ENCODE assay signal across 18 cellular contexts in the genomic region with DNA sequence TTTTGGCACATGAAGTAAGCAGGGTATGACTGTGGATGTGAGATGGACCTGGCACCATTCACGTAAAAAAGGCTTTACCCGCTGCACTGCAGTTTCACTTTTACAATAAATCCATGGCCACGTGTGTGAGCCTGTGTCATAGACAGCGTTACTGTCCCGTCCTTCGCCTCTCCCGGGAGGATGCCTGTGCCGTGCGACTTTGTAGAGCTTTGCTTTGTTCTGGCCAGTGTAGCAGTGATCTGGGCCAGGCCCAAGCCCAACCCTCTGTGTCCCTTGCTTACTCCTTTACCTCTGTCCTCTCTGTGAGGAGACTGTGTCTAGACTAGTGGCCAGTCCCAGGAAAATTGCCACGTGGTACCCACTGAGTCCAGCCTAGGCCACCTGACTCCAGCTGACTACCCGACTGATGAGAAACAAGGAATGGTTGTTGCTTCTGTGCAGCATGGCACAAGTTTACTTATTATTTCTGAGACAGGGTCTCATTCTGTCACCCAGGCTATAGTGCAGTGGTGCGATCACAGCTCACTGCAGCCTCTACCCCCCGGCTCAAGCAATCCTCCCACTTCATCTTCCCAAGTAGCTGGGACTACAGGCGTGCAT. TPM values are rescaled to one million over a fixed set of nuclear protein-coding genes. Genes with fewer than 3 reads are reported as not detected.
DNase-seq lines count a peak whose midpoint lies in the region; ATAC-seq, FAIRE-seq and TF ChIP-seq lines count a peak whose summit lies in the region.
"Had no signal": no experiment of that assay in that cellular context is flagged by ENCODE, and none has a peak within 500 bp of the region (broad histone marks: within the 10 kb centered on the region; RNA-seq: fewer than 3 reads in every experiment).

No MANE protein-coding gene starts in this region.

- H3K9me3 ChIP-seq in RWPE2 (ENCODE audit: severe bottlenecking) (no peaks in the 10 kb centered on the region), HepG2 (ENCODE audit: low read length) (no peaks in the 10 kb centered on the region), stomach (no peaks in the 10 kb centered on the region)
- H3K9me3 ChIP-seq: neutrophil had no signal

- H3K27me3 Mint-ChIP-seq in chondrocyte (ENCODE audit: low read depth) = peaks cover 26% of the 10 kb centered on the region
- H3K27me3 Mint-ChIP-seq: B cell had no signal

- in situ Hi-C loops in HepG2 (cut with HindIII; ENCODE audit: extremely low pct_ligation_motif_present, low pct_unique_long_range_greater_than_20kb) = no loop called here

- POLR2A ChIA-PET in HepG2 (lab: Yijun Ruan, JAX) = no interaction called here

- no TSS peak for BruUV-seq in HepG2 (replicated peaks; lab: Mats Ljungman, UMichigan)

- H3K4me3 ChIP-seq in RWPE2 (ENCODE audit: severe bottlenecking) = no peak overlapping the region
- H3K4me3 ChIP-seq in HepG2 (replicated peaks in 1 of 3; ENCODE audit: insufficient read depth in 1 of 3, low read depth in 2 of 3, low read length in 3 of 3) = no peak overlapping the region
- no peak overlapping the region for H3K4me3 ChIP-seq in stomach

- peaks cover 9% of the 10 kb centered on the region for H3K4me1 Mint-ChIP-seq in chondrocyte (ENCODE audit: low read depth)
- H3K4me1 Mint-ChIP-seq: B cell, IgD-negative memory B cell had no signal

- intact Hi-C loops in HepG2 (cut with micrococcal nuclease; ENCODE audit: unreplicated experiment) = no loop called here
- intact Hi-C loops in stomach (cut with DNase I; ENCODE audit: low total_unique reads) = no loop called here

- TF ChIP-seq POLR2A in HepG2 (IDR thresholded peaks at IDR 0.05; ENCODE audit: insufficient read depth in 1 of 2, low read depth in 2 of 2, low read length in 2 of 2) (no peak), stomach (IDR thresholded peaks at IDR 0.05) (no peak)

- no peak overlapping the region for H3K4me3 Mint-ChIP-seq in chondrocyte (ENCODE audit: unreplicated experiment)
- H3K4me3 Mint-ChIP-seq: activated T-cell treated with anti-CD3 and anti-CD28 coated beads, Interleukin-2, amount 50 U/mL, for 72 hours; B cell; IgD-negative memory B cell had no signal

- H3K27ac ChIP-seq in RWPE2 (ENCODE audit: poor library complexity, severe bottlenecking) (no peak overlapping the region), HepG2 (ENCODE audit: extremely low read length, insufficient read depth, low read length) (no peak overlapping the region), stomach (no peak overlapping the region)
- H3K27ac ChIP-seq: neutrophil had no signal

- WGBS in HepG2 (ENCODE audit: low lambda C conversion rate) = 42% methylated on average over 11 of the region's 14 CpGs
- WGBS in stomach, 5 donors = 58 to 75% (median 69%) methylated on average over 14 of the region's 14 CpGs

- H4K20me1 ChIP-seq in HepG2 (ENCODE audit: insufficient read depth, low read length) = no peaks in the 10 kb centered on the region

- FAIRE-seq in HepG2 (lab: Jason Lieb, UNC) = no peak
- FAIRE-seq: keratinocyte had no signal

- no peaks in the 10 kb centered on the region for H3K9me3 Mint-ChIP-seq in chondrocyte (ENCODE audit: low read depth)
- H3K9me3 Mint-ChIP-seq: activated T-cell treated with anti-CD3 and anti-CD28 coated beads, Interleukin-2, amount 50 U/mL, for 72 hours had no signal

- H3K27ac Mint-ChIP-seq in chondrocyte (ENCODE audit: unreplicated experiment) = no peak overlapping the region
- H3K27ac Mint-ChIP-seq: activated T-cell treated with anti-CD3 and anti-CD28 coated beads, Interleukin-2, amount 50 U/mL, for 72 hours; B cell had no signal

- H3K4me2 ChIP-seq in HepG2 (ENCODE audit: low read depth, low read length) = no peak overlapping the region

- H3K9ac ChIP-seq in HepG2 (ENCODE audit: insufficient read depth, low read depth, low read length) = no peak overlapping the region

- H3K79me2 ChIP-seq in HepG2 (ENCODE audit: insufficient read depth, low read length) = no peaks in the 10 kb centered on the region

- TF ChIP-seq RAD21 in HepG2 (CRISPR knock-in tag; IDR thresholded peaks at IDR 0.05) = no peak

- CTCF ChIA-PET in HepG2 (lab: Yijun Ruan, JAX; ENCODE audit: low intra/inter-chr PET ratio, low total read pairs) = no interaction called here

- peak; percentile 27 for DNase-seq in RWPE2 (ENCODE audit: low spot score)
- peak; percentile 38 for DNase-seq in chondrocyte (ENCODE audit: low spot score)
- DNase-seq in HepG2 (ENCODE audit: low spot score) = no peak
- DNase-seq in stomach = peak; percentile 16
- DNase-seq in Kasumi-1 (lab: John Stamatoyannopoulos, UW) = no peak
- no peak for DNase-seq in NCI-H128 (lab: John Stamatoyannopoulos, UW; ENCODE audit: unreplicated experiment)
- DNase-seq: activated CD4-positive, alpha-beta T cell treated with anti-CD3 and anti-CD28 coated beads, Interleukin-2, amount 50 U/mL, for 48 hours; activated T-cell treated with anti-CD3 and anti-CD28 coated beads, Interleukin-2, amount 50 U/mL, for 72 hours; central memory CD4-positive, alpha-beta T cell; COR-L47; EL; NCI-H2029; stimulated activated CD4-positive, alpha-beta T cell treated with anti-CD3 and anti-CD28 coated beads, Interleukin-2, amount 100 ng/mL, for 24 hours had no signal

- H3K36me3 Mint-ChIP-seq in chondrocyte (ENCODE audit: low read depth) = peaks cover 3% of the 10 kb centered on the region
- H3K36me3 Mint-ChIP-seq: IgD-negative memory B cell had no signal

- H3K27me3 ChIP-seq in RWPE2 (ENCODE audit: insufficient read depth, poor library complexity, severe bottlenecking) = peaks cover 27% of the 10 kb centered on the region
- peaks cover 2 to 42% of the 10 kb centered on the region in 2 experiments; a peak in 4 of 5 replicates for H3K27me3 ChIP-seq in HepG2 (ENCODE audit: control insufficient read depth in 1 of 2, insufficient read depth in 2 of 2, low read length in 2 of 2)
- no peaks in the 10 kb centered on the region for H3K27me3 ChIP-seq in stomach
- H3K27me3 ChIP-seq: neutrophil had no signal

- TF ChIP-seq CTCF in RWPE2 (IDR thresholded peaks at IDR 0.05; ENCODE audit: poor library complexity, severe bottlenecking) (no peak), chondrocyte (IDR thresholded peaks at IDR 0.05) (no peak), HepG2 (CRISPR knock-in tag; IDR thresholded peaks at IDR 0.05) (no peak), stomach (IDR thresholded peaks at IDR 0.05) (no peak)

- H3K4me1 ChIP-seq in RWPE2 (ENCODE audit: insufficient read depth, poor library complexity, severe bottlenecking) (no peaks in the 10 kb centered on the region), HepG2 (ENCODE audit: insufficient read depth, low read length) (no peaks in the 10 kb centered on the region), stomach (no peaks in the 10 kb centered on the region)

- no peak for TF ChIP-seq EP300 in HepG2 (IDR thresholded peaks at IDR 0.05; ENCODE audit: low read depth in 2 of 2, low read length in 2 of 2)
- TF ChIP-seq EP300 in HepG2 (CRISPR knock-in tag; IDR thresholded peaks at IDR 0.05; ENCODE audit: borderline replicate concordance) = no peak
- no peak for TF ChIP-seq EP300 in stomach (IDR thresholded peaks at IDR 0.05)

- H3K36me3 ChIP-seq in RWPE2 (ENCODE audit: low read depth) (no peaks in the 10 kb centered on the region), HepG2 (replicated peaks in 1 of 2; ENCODE audit: control insufficient read depth in 1 of 2, insufficient read depth in 2 of 2, low read length in 2 of 2) (no peaks in the 10 kb centered on the region), stomach (no peaks in the 10 kb centered on the region)
- H3K36me3 ChIP-seq: neutrophil had no signal

- no peak overlapping the region for H2AFZ ChIP-seq in HepG2 (ENCODE audit: low read length)

- ATAC-seq in RWPE2 (ENCODE audit: low read depth) (peak; percentile 46), HepG2 (no peak), HG02588 (IDR thresholded peaks at IDR 0.05; ENCODE audit: unreplicated experiment) (no peak)
- ATAC-seq: activated T-cell treated with anti-CD3 and anti-CD28 coated beads, Interleukin-2, amount 50 U/mL, for 72 hours had no signal

TF ChIP-seq in HepG2, 621 proteins besides CTCF, POLR2A, EP300 and RAD21 (continues in another document):
- TF ChIP-seq ZNF44 (CRISPR knock-in tag; IDR thresholded peaks at IDR 0.05) = no peak

RNA-seq across cellular contexts. Expression of gene JAKMIP3, which starts 48.1 kb away (rescaled TPM):
- total RNA-seq in chondrocyte (0.67 to 1.6 TPM (median 0.69 TPM) in 3 replicates), HepG2 (2016; rRNA removed; fragmentation: Illumina TruSeq; extraction: Trizol) (0.04 and 0.11 TPM in 2 replicates), stomach (1 to 10 TPM in 1 of 5 donors, under 1 TPM in 3, not detected in 1; 0.43 to 1.1 (median 0.51) TPM)
- total RNA-seq in HepG2 (2016; cell fraction: cytosol; rRNA removed; fragmentation: Illumina TruSeq; extraction: Trizol; ENCODE audit: low read depth) = not detected in 2 replicates
- 0.11 TPM in 1 of 2 replicates, not detected in the other for total RNA-seq in HepG2 (2016; cell fraction: insoluble cytoplasmic fraction; rRNA removed; fragmentation: Illumina TruSeq; extraction: Trizol)
- total RNA-seq in HepG2 (2016; cell fraction: membrane; rRNA removed; fragmentation: Illumina TruSeq; extraction: Trizol) = 0.03 TPM in 2 replicates
- 0.12 and 0.22 TPM in 2 replicates for total RNA-seq in HepG2 (2016; cell fraction: nucleus; rRNA removed; fragmentation: Illumina TruSeq; extraction: Trizol)
- polyA plus RNA-seq in HepG2 (2011; rRNA removed) (0.03 and 0.12 TPM in 2 replicates), stomach (under 1 TPM in 2 of 3 donors, not detected in 1; 0.18 to 0.19 TPM)
- polyA plus RNA-seq in HepG2 (2011; cell fraction: cytosol; rRNA removed) = 0.01 and 0.03 TPM in 2 replicates
- polyA plus RNA-seq in HepG2 (2011; cell fraction: nucleus; rRNA removed) = 0.40 and 0.45 TPM in 2 replicates
- 0.07 and 0.12 TPM in 2 replicates for polyA plus RNA-seq in HepG2 (2012)
- 0.02 TPM in 1 of 2 replicates, not detected in the other for polyA plus RNA-seq in HepG2 (2016; cell fraction: cytosol; fragmentation: Illumina TruSeq; extraction: Trizol; ENCODE audit: low read depth)
- polyA plus RNA-seq in HepG2 (2016; cell fraction: insoluble cytoplasmic fraction; fragmentation: Illumina TruSeq; extraction: Trizol; ENCODE audit: low read depth) = 0.04 and 0.08 TPM in 2 replicates
- polyA plus RNA-seq in HepG2 (2016; cell fraction: membrane; fragmentation: Illumina TruSeq; extraction: Trizol; ENCODE audit: low read depth) = 0.03 TPM in 1 of 2 replicates, not detected in the other
- polyA plus RNA-seq in HepG2 (2016; cell fraction: nucleus; fragmentation: Illumina TruSeq; extraction: Trizol; ENCODE audit: insufficient read depth, low read depth) = 0.45 and 0.53 TPM in 2 replicates
- polyA minus RNA-seq in HepG2 (2011; rRNA and poly(A)+ RNA removed; ENCODE audit: low replicate concordance) = 0.07 TPM in 1 of 2 replicates, not detected in the other
- not detected in 2 replicates for polyA minus RNA-seq in HepG2 (2011; cell fraction: cytosol; rRNA and poly(A)+ RNA removed)
- 0.12 and 0.26 TPM in 2 replicates for polyA minus RNA-seq in HepG2 (2011; cell fraction: nucleus; rRNA and poly(A)+ RNA removed)
- polyA plus RNA-seq: IgD-negative memory B cell had no signal

Comparison
In these comparisons a context has a peak if more than half of its experiments do, and no peak if none do; other contexts are left out.
1. DNase-seq: peak in RWPE2 (single experiment), chondrocyte (single experiment) and stomach (single experiment); none in HepG2 (single experiment), Kasumi-1 (0 of 2) and NCI-H128 (single experiment).